28 cellular contexts compared by ENCODE assay signal in genomic region chr7:112404321-112404720, GRCh38.
"Had no signal": no experiment of that assay in that cellular context is flagged by ENCODE, and none has a peak within 500 bp of the region (broad histone marks: within the 10 kb centered on the region; RNA-seq: fewer than 3 reads in every experiment).

No MANE protein-coding gene starts in this region.

- H3K9me3 ChIP-seq: colonic mucosa, esophagus muscularis mucosa, esophagus squamous epithelium, gastrocnemius medialis, gastroesophageal sphincter, heart left ventricle, heart right ventricle had no signal

- H3K27ac ChIP-seq: colonic mucosa, coronary artery, dorsolateral prefrontal cortex, epithelial cell of prostate, esophagus muscularis mucosa, esophagus squamous epithelium, foreskin keratinocyte, gastrocnemius medialis, gastroesophageal sphincter, heart left ventricle, heart right ventricle had no signal

- H3K4me1 ChIP-seq: colonic mucosa, esophagus muscularis mucosa, esophagus squamous epithelium, gastrocnemius medialis, gastroesophageal sphincter, heart left ventricle, heart right ventricle had no signal

- H3K36me3 ChIP-seq: colonic mucosa, esophagus muscularis mucosa, esophagus squamous epithelium, gastrocnemius medialis, gastroesophageal sphincter, heart left ventricle, heart right ventricle had no signal

- H3K4me3 ChIP-seq: colonic mucosa, coronary artery, dorsolateral prefrontal cortex, esophagus muscularis mucosa, esophagus squamous epithelium, gastrocnemius medialis, gastroesophageal sphincter, heart left ventricle, heart right ventricle had no signal

- H3K27me3 ChIP-seq: colonic mucosa, dorsolateral prefrontal cortex, foreskin keratinocyte, gastrocnemius medialis, heart left ventricle had no signal

- DNase-seq: colonic mucosa; cortex of kidney; dermis blood vessel endothelial cell; dorsolateral prefrontal cortex; effector CD4-positive, alpha-beta T cell; effector CD8-positive, alpha-beta T cell; effector memory CD4-positive, alpha-beta T cell; effector memory CD8-positive, alpha-beta T cell; endodermal cell; erythroblast; esophagus squamous epithelium; foreskin fibroblast; foreskin keratinocyte; foreskin melanocyte; gastrocnemius medialis; glutamatergic neuron; head of caudate nucleus; heart left ventricle; heart right ventricle had no signal

- ATAC-seq: effector memory CD8-positive, alpha-beta T cell; esophagus mucosa; foreskin keratinocyte; gastrocnemius medialis; gastroesophageal sphincter; heart left ventricle; heart right ventricle had no signal

- FAIRE-seq: colon, endometrium, endothelial cell of umbilical vein, frontal cortex had no signal
